14 cellular contexts compared by ENCODE assay signal in the genomic region with DNA sequence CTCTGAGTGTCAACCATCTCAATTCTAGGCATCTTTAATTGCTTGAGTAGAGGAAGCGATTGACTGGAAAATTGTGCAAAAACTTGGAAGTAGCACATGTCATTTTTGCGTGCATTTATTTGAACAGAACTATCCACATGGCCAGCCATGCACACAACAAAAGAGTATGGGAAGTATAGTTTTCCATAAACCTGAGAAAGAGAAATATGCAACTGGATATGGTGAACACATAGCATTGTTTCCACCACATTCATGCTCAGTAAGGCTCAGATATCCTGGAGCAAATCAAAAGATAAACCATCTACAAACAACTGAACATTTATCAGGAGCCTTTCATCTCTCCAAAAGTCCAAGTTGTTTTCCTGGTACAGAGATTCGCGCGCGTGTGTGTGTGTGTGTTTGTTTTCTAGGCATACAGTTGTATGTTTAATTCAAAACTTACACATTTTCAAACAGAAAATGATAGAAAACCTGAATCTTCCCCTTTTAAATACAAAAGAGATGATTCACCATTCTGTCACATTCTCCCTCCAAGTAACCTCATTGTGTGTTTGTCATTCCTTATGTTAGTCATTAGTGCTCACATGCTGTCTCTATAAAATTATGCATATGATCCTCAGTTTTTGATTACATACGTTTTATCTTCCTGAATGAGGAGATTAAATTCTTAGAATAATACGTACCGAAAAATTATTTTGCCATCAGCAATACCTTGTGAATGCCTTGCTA.
A peak's percentile ranks its signal among the peaks of the same experiment; 100 is the strongest.
DNase-seq lines count a peak whose midpoint lies in the region; FAIRE-seq and TF ChIP-seq lines count a peak whose summit lies in the region.
"Had no signal": no experiment of that assay in that cellular context is flagged by ENCODE, and none has a peak within 500 bp of the region (broad histone marks: within the 10 kb centered on the region; RNA-seq: fewer than 3 reads in every experiment).

No MANE protein-coding gene starts in this region.

- CTCF ChIA-PET in AG04449 (lab: Yijun Ruan, JAX): no interaction called here

- in situ Hi-C loops in astrocyte of the cerebellum (cut with HindIII; ENCODE audit: low sequenced_read_pairs): no loop called here

- DNase-seq in AG04449 (ENCODE audit: low read depth, low spot score) (peak; percentile 10), HS-5 (ENCODE audit: low read depth) (peak; percentile 69), astrocyte of the cerebellum (ENCODE audit: low read depth) (peak; percentile 9), foreskin fibroblast (peak; percentile 17 to 70), ascending aorta (ENCODE audit: low spot score in 2 of 2) (no peak), mucosa of gallbladder (ENCODE audit: low spot score) (no peak), DMS153 treated with DMSO at 0.1 percent for 48 hours (lab: John Stamatoyannopoulos, UW; ENCODE audit: unreplicated experiment) (no peak), frontal cortex (ENCODE audit: low spot score in 2 of 2) (no peak)
- DNase-seq: activated CD4-positive, alpha-beta memory T cell treated with anti-CD3 and anti-CD28 coated beads for 36 hours; gastrocnemius medialis; NCI-H1092 treated with DMSO at 0.1 percent for 48 hours; NCI-H345; stimulated activated CD4-positive, alpha-beta T cell treated with anti-CD3 and anti-CD28 coated beads, Interleukin-4, amount 100 ng/mL, for 1 hour; thyroid gland had no signal

- TF ChIP-seq CTCF in AG04449 (IDR thresholded peaks at IDR 0.05; ENCODE audit: insufficient read depth, low read length, missing control alignments) (no peak), astrocyte of the cerebellum (IDR thresholded peaks at IDR 0.05; ENCODE audit: low read depth, low read length, missing control alignments) (no peak), foreskin fibroblast (IDR thresholded peaks at IDR 0.05; ENCODE audit: low read depth, low read length) (no peak), ascending aorta (IDR thresholded peaks at IDR 0.05) (no peak)

- no peak overlapping the region for H3K27ac ChIP-seq in ascending aorta
- H3K27ac ChIP-seq: gastrocnemius medialis, thyroid gland had no signal

- intact Hi-C loops in ascending aorta (cut with DNase I): no loop called here

- H3K4me3 ChIP-seq in AG04449 (ENCODE audit: low read depth, low read length) (no peak overlapping the region), astrocyte of the cerebellum (ENCODE audit: low read depth, low read length) (no peak overlapping the region), foreskin fibroblast (ENCODE audit: low read depth in 1 of 2, low read length in 2 of 2) (no peak overlapping the region), ascending aorta (no peak overlapping the region)
- H3K4me3 ChIP-seq: gastrocnemius medialis, thyroid gland had no signal

- H3K9me3 ChIP-seq in ascending aorta: no peaks in the 10 kb centered on the region
- H3K9me3 ChIP-seq: gastrocnemius medialis, thyroid gland had no signal

- no peaks in the 10 kb centered on the region for H3K4me1 ChIP-seq in ascending aorta
- H3K4me1 ChIP-seq: gastrocnemius medialis, thyroid gland had no signal

- no peaks in the 10 kb centered on the region for H3K27me3 ChIP-seq in ascending aorta
- H3K27me3 ChIP-seq: gastrocnemius medialis, thyroid gland had no signal

- POLR2A ChIA-PET in AG04449 (lab: Yijun Ruan, JAX): no interaction called here

- no peak for FAIRE-seq in frontal cortex (lab: Jason Lieb, UNC)

- no peaks in the 10 kb centered on the region for H3K36me3 ChIP-seq in ascending aorta
- H3K36me3 ChIP-seq: gastrocnemius medialis, thyroid gland had no signal

Comparison
In these comparisons a context has a peak if more than half of its experiments do, and no peak if none do; other contexts are left out.
1. DNase-seq: peak in AG04449 (single experiment), HS-5 (single experiment), astrocyte of the cerebellum (single experiment) and foreskin fibroblast (2 of 2); none in ascending aorta (0 of 2), mucosa of gallbladder (single experiment), DMS153 treated with DMSO at 0.1 percent for 48 hours (single experiment) and frontal cortex (0 of 2).